ENCODE assay signal across 1 cellular context in genomic region chr13:111482806-111483620, GRCh38.
TF ChIP-seq lines count a peak whose summit lies in the region.

No MANE protein-coding gene starts in this region.

TF ChIP-seq in SK-N-SH, 30 proteins besides CTCF, POLR2A, EP300 and RAD21 (continued from another document):
- no peak for TF ChIP-seq ZBTB33 (IDR thresholded peaks at IDR 0.05; ENCODE audit: borderline replicate concordance, low read depth)
- no peak for TF ChIP-seq TEAD4 (IDR thresholded peaks at IDR 0.05; ENCODE audit: borderline replicate concordance, insufficient read depth)
- TF ChIP-seq YY1 (IDR thresholded peaks at IDR 0.05; ENCODE audit: low read depth): no peak
- TF ChIP-seq FOSL2 (IDR thresholded peaks at IDR 0.05; ENCODE audit: borderline replicate concordance, low read depth): no peak
- no peak for TF ChIP-seq RXRA (IDR thresholded peaks at IDR 0.05; ENCODE audit: borderline replicate concordance, low read depth)
